Comparison of ENCODE assay signal across 12 cellular contexts in the genomic region with DNA sequence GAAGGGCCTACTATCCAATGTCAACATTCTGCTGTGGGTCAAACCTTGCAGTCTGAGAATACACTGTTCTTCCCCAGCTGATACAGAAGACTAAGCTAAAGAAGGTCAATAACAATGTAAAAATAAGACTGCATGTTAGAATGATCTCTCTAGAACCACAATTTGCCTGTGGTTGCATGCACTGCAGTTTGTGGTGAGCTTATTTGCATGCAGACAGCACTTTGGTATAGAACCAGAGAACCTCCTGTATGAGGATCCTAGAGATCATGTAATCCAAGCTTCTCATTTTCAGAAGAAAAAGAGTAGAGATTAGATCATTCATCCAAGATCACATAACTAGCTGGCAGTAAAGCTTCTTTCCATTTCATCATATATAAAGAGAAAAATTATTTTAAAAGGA. TPM values are rescaled to one million over a fixed set of nuclear protein-coding genes. Genes with fewer than 3 reads are reported as not detected.
A peak's percentile ranks its signal among the peaks of the same experiment; 100 is the strongest.
DNase-seq lines count a peak whose midpoint lies in the region; ATAC-seq and TF ChIP-seq lines count a peak whose summit lies in the region.
"Had no signal": no experiment of that assay in that cellular context is flagged by ENCODE, and none has a peak within 500 bp of the region (broad histone marks: within the 10 kb centered on the region; RNA-seq: fewer than 3 reads in every experiment).

No MANE protein-coding gene starts in this region.

- no peak overlapping the region for H3K27ac ChIP-seq in dorsolateral prefrontal cortex
- H3K27ac ChIP-seq: epithelial cell of prostate had no signal

- no peaks in the 10 kb centered on the region for H3K27me3 Mint-ChIP-seq in stimulated activated naive CD8-positive, alpha-beta T cell treated with anti-CD3 and anti-CD28 coated beads, Interleukin-15, amount 100 ng/mL, for 72 hours
- H3K27me3 Mint-ChIP-seq: CD4-positive, alpha-beta memory T cell had no signal

- no peak overlapping the region for H3K27ac Mint-ChIP-seq in stimulated activated naive CD8-positive, alpha-beta T cell treated with anti-CD3 and anti-CD28 coated beads, Interleukin-15, amount 100 ng/mL, for 72 hours
- H3K27ac Mint-ChIP-seq: CD4-positive, alpha-beta memory T cell had no signal

- no peak overlapping the region for H3K4me3 ChIP-seq in dorsolateral prefrontal cortex

- intact Hi-C loops in dorsolateral prefrontal cortex (cut with DNase I) (no loop called here), left cardiac atrium (cut with DNase I) (no loop called here)

- TF ChIP-seq CTCF in dorsolateral prefrontal cortex (IDR thresholded peaks at IDR 0.05 in 54 of 56, conservative IDR thresholded peaks at IDR 0.05 in 2 of 56; ENCODE audit: low read depth in 1 of 56, partially characterized antibody in 56 of 56) = no peak

- H3K27me3 ChIP-seq in dorsolateral prefrontal cortex = no peaks in the 10 kb centered on the region

- DNase-seq in stimulated activated CD4-positive, alpha-beta T cell treated with anti-CD3 and anti-CD28 coated beads, Interleukin-1b, Interleukin-23, amount 100 ng/mL, for 48 hours = peak; percentile 6
- DNase-seq in stimulated activated CD4-positive, alpha-beta T cell treated with anti-CD3 and anti-CD28 coated beads, Interleukin-12 subunit alpha, Interleukin-12 subunit beta, amount 100 ng/mL, for 4 hours = no peak
- DNase-seq in NCI-H526 (lab: John Stamatoyannopoulos, UW) (peak; percentile 49 to 60), NCI-H1417 treated with DMSO at 0.1 percent for 48 hours (lab: John Stamatoyannopoulos, UW) (no peak), dorsolateral prefrontal cortex (no peak), left cardiac atrium (no peak)
- DNase-seq in stimulated activated naive CD8-positive, alpha-beta T cell treated with anti-CD3 and anti-CD28 coated beads, Interleukin-15, amount 100 ng/mL, for 72 hours = peak; percentile 13 to 15
- DNase-seq: activated CD4-positive, alpha-beta T cell treated with anti-CD3 and anti-CD28 coated beads for 4 hours; IMR-90 had no signal

- ATAC-seq in HG02870 (IDR thresholded peaks at IDR 0.05; ENCODE audit: unreplicated experiment) = peak; percentile 99
- ATAC-seq in stimulated activated naive CD8-positive, alpha-beta T cell treated with anti-CD3 and anti-CD28 coated beads, Interleukin-15, amount 100 ng/mL, for 72 hours = peak; percentile 84
- ATAC-seq in left cardiac atrium = no peak

- H3K4me1 Mint-ChIP-seq in stimulated activated naive CD8-positive, alpha-beta T cell treated with anti-CD3 and anti-CD28 coated beads, Interleukin-15, amount 100 ng/mL, for 72 hours = peaks cover 21% of the 10 kb centered on the region

- H3K9me3 Mint-ChIP-seq in stimulated activated naive CD8-positive, alpha-beta T cell treated with anti-CD3 and anti-CD28 coated beads, Interleukin-15, amount 100 ng/mL, for 72 hours = peaks cover 0 to 5% of the 10 kb centered on the region in 2 donors
- H3K9me3 Mint-ChIP-seq: CD4-positive, alpha-beta memory T cell had no signal

- H3K4me3 Mint-ChIP-seq in stimulated activated naive CD8-positive, alpha-beta T cell treated with anti-CD3 and anti-CD28 coated beads, Interleukin-15, amount 100 ng/mL, for 72 hours = no peak overlapping the region
- H3K4me3 Mint-ChIP-seq: CD4-positive, alpha-beta memory T cell had no signal

RNA-seq across cellular contexts. Expression of gene SYNJ1, which starts 15.8 kb away (rescaled TPM):
- 100 to 1,000 TPM in 110 of 120 experiments, 10 to 100 TPM in 10; 60.7 to 224 (median 158) TPM for total RNA-seq in dorsolateral prefrontal cortex
- total RNA-seq in left cardiac atrium = 10 to 100 TPM; 11.9 to 12.3 TPM

RNA-seq across cellular contexts. Expression of gene PAXBP1, which starts 59.5 kb away (rescaled TPM):
- total RNA-seq in dorsolateral prefrontal cortex (10 to 100 TPM; 34.2 to 89.7 (median 51.8) TPM), left cardiac atrium (10 to 100 TPM; 13.3 to 17.4 TPM)

Comparison
In these comparisons a context has a peak if more than half of its experiments do, and no peak if none do; other contexts are left out.
1. DNase-seq: peak in stimulated activated CD4-positive, alpha-beta T cell treated with anti-CD3 and anti-CD28 coated beads, Interleukin-1b, Interleukin-23, amount 100 ng/mL, for 48 hours (single experiment), NCI-H526 (2 of 2) and stimulated activated naive CD8-positive, alpha-beta T cell treated with anti-CD3 and anti-CD28 coated beads, Interleukin-15, amount 100 ng/mL, for 72 hours (2 of 2); none in stimulated activated CD4-positive, alpha-beta T cell treated with anti-CD3 and anti-CD28 coated beads, Interleukin-12 subunit alpha, Interleukin-12 subunit beta, amount 100 ng/mL, for 4 hours (single experiment), NCI-H1417 treated with DMSO at 0.1 percent for 48 hours (single experiment), dorsolateral prefrontal cortex (0 of 10) and left cardiac atrium (single experiment).
2. ATAC-seq: peak in HG02870 (single experiment) and stimulated activated naive CD8-positive, alpha-beta T cell treated with anti-CD3 and anti-CD28 coated beads, Interleukin-15, amount 100 ng/mL, for 72 hours (single experiment); none in left cardiac atrium (0 of 2).
3. RNA of gene SYNJ1, which starts 15.8 kb away (total RNA-seq): 60.7 to 224 TPM in dorsolateral prefrontal cortex; 11.9 to 12.3 TPM in left cardiac atrium; every median in the first group is over 4 times any median in the second.